In genomic region chr20:36670665-36671357, GRCh38 we compare ENCODE assay signal across 1 cellular context.
TF ChIP-seq lines count a peak whose summit lies in the region.

No MANE protein-coding gene starts in this region.

TF ChIP-seq in HepG2, 621 proteins besides CTCF, POLR2A, EP300 and RAD21 (continued from another document):
- TF ChIP-seq IRF2 (CRISPR knock-in tag; IDR thresholded peaks at IDR 0.05) (0 out of 2 replicates have a peak, but pooled peaks have one; percentile 23), CEBPB (IDR thresholded peaks at IDR 0.05; ENCODE audit: borderline replicate concordance, low read depth, low read length) (peak; percentile 84), FOXA1 (IDR thresholded peaks at IDR 0.05) (no peak), FOXA1 (CRISPR knock-in tag; IDR thresholded peaks at IDR 0.05) (peak; percentile 73), KLF15 (CRISPR knock-in tag; IDR thresholded peaks at IDR 0.05; ENCODE audit: borderline replicate concordance) (no peak)
